Comparison of ENCODE assay signal across 28 cellular contexts in the genomic region with DNA sequence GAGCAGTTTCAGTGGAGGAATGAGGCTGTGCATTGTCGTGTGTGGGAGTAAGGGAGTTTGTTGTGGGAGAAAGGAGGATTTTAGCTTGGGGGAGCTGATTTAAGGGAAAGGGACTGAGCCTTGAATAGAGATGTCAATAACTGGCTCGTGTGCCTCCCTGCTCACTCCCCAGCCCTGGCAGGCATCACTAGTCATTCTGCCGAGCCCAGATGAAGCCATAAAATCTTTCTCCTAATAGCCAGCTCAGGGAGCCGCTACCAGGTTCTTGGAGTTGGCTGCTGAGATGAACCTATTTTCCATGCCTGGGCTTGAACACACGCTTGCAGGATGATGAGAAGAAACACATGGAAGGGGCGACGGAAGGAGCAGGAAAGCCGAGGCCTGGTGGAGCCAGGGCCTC.
DNase-seq lines count a peak whose midpoint lies in the region; ATAC-seq, FAIRE-seq and TF ChIP-seq lines count a peak whose summit lies in the region.
"Had no signal": no experiment of that assay in that cellular context is flagged by ENCODE, and none has a peak within 500 bp of the region (broad histone marks: within the 10 kb centered on the region; RNA-seq: fewer than 3 reads in every experiment).

No MANE protein-coding gene starts in this region.

- DNase-seq in A673 (ENCODE audit: low spot score) (no peak), K562 (ENCODE audit: extremely low read depth in 1 of 4, low spot score in 3 of 4) (no peak), nephron progenitor cell (no peak), testis (peak; percentile 40), occipital lobe (lab: John Stamatoyannopoulos, UW) (no peak)
- DNase-seq in stimulated activated naive B cell treated with anti-CD40 and anti-IgM and Interleukin-4, amounts not matched to agents 10 μg/mL and 1 μg/mL and 100 μg/mL, for 72 hours, result no peak
- DNase-seq: ACHN; BE2C; C1 segment of cervical spinal cord; CD4-positive, alpha-beta memory T cell; CD4-positive, CD25-positive, alpha-beta regulatory T cell; CD8-positive, alpha-beta memory T cell; COR-L47; DMS 273 treated with DMSO at 0.1 percent for 48 hours; DMS153; DMS53; DMS79; DND-41; EL; GDM1 had no signal

- TF ChIP-seq POLR2A in K562 (conservative IDR thresholded peaks at IDR 0.05) (no peak), testis (IDR thresholded peaks at IDR 0.05) (no peak)

- TF ChIP-seq RAD21 in K562 (CRISPR knock-in tag; conservative IDR thresholded peaks at IDR 0.05 in 1 of 2, IDR thresholded peaks at IDR 0.05 in 1 of 2), result no peak

- no TSS peak for BruUV-seq in A673 (replicated peaks; lab: Mats Ljungman, UMichigan)
- BruUV-seq in K562 (replicated peaks; lab: Mats Ljungman, UMichigan), result no TSS peak

- H3K27ac ChIP-seq in A673 (ENCODE audit: low read depth, low read length, poor library complexity, severe bottlenecking) (peak overlapping the region; percentile 38), K562 (ENCODE audit: extremely low read depth, low read depth, low read length) (no peak overlapping the region), testis (no peak overlapping the region)
- H3K27ac ChIP-seq: 22Rv1, A549, BLaER1 had no signal

- in situ Hi-C loops in K562 (cut with MboI), result no loop called here

- H2AFZ ChIP-seq in K562 (ENCODE audit: low read depth, low read length), result no peak overlapping the region

- CTCF ChIA-PET in A673 (lab: Charles Lee) (no interaction called here), K562 (lab: Yijun Ruan, JAX; ENCODE audit: low intra/inter-chr PET ratio) (no interaction called here)

- no peak overlapping the region for H3K4me2 ChIP-seq in K562 (ENCODE audit: insufficient read depth, low read length)
- H3K4me2 ChIP-seq: A549 had no signal

- H3K36me3 ChIP-seq in A673 (ENCODE audit: insufficient read depth, low read length, poor library complexity, severe bottlenecking) (no peaks in the 10 kb centered on the region), K562 (ENCODE audit: control insufficient read depth, insufficient read depth, low read length) (no peaks in the 10 kb centered on the region), testis (ENCODE audit: low read depth, missing control alignments) (no peaks in the 10 kb centered on the region)
- H3K36me3 ChIP-seq: BE2C, BLaER1 had no signal

- H3K9me3 Mint-ChIP-seq in nephron progenitor cell, result no peaks in the 10 kb centered on the region
- no peaks in the 10 kb centered on the region for H3K9me3 Mint-ChIP-seq in stimulated activated naive B cell treated with anti-CD40 and anti-IgM and Interleukin-4, amounts not matched to agents 10 μg/mL and 1 μg/mL and 100 μg/mL, for 72 hours
- H3K9me3 Mint-ChIP-seq: CD4-positive, alpha-beta memory T cell had no signal

- no peaks in the 10 kb centered on the region for H3K79me2 ChIP-seq in K562 (ENCODE audit: control insufficient read depth, insufficient read depth, low read length)

- peak overlapping the region; percentile 79 for H3K27ac Mint-ChIP-seq in nephron progenitor cell
- no peak overlapping the region for H3K27ac Mint-ChIP-seq in stimulated activated naive B cell treated with anti-CD40 and anti-IgM and Interleukin-4, amounts not matched to agents 10 μg/mL and 1 μg/mL and 100 μg/mL, for 72 hours
- H3K27ac Mint-ChIP-seq: CD14-positive monocyte; CD4-positive, alpha-beta memory T cell; CD4-positive, CD25-positive, alpha-beta regulatory T cell had no signal

- H3K27me3 Mint-ChIP-seq in nephron progenitor cell (ENCODE audit: low read depth, poor library complexity), result peaks cover 15% of the 10 kb centered on the region
- peaks cover 11 to 38% of the 10 kb centered on the region in 2 donors for H3K27me3 Mint-ChIP-seq in stimulated activated naive B cell treated with anti-CD40 and anti-IgM and Interleukin-4, amounts not matched to agents 10 μg/mL and 1 μg/mL and 100 μg/mL, for 72 hours

- no peaks in the 10 kb centered on the region for H3K36me3 Mint-ChIP-seq in nephron progenitor cell (ENCODE audit: low read depth)
- no peaks in the 10 kb centered on the region for H3K36me3 Mint-ChIP-seq in stimulated activated naive B cell treated with anti-CD40 and anti-IgM and Interleukin-4, amounts not matched to agents 10 μg/mL and 1 μg/mL and 100 μg/mL, for 72 hours
- H3K36me3 Mint-ChIP-seq: CD14-positive monocyte; CD4-positive, alpha-beta memory T cell; CD4-positive, CD25-positive, alpha-beta regulatory T cell; CD8-positive, alpha-beta memory T cell had no signal

- no peak overlapping the region for H3K4me3 Mint-ChIP-seq in nephron progenitor cell
- H3K4me3 Mint-ChIP-seq in stimulated activated naive B cell treated with anti-CD40 and anti-IgM and Interleukin-4, amounts not matched to agents 10 μg/mL and 1 μg/mL and 100 μg/mL, for 72 hours, result no peak overlapping the region
- H3K4me3 Mint-ChIP-seq: CD14-positive monocyte; CD4-positive, alpha-beta memory T cell; CD4-positive, CD25-positive, alpha-beta regulatory T cell; CD8-positive, alpha-beta memory T cell had no signal

- no peaks in the 10 kb centered on the region for H3K27me3 ChIP-seq in A673 (replicated peaks; ENCODE audit: insufficient read depth, low read depth, low read length, poor library complexity)
- peaks cover 18 to 57% of the 10 kb centered on the region in 2 experiments; a peak in 4 of 5 replicates for H3K27me3 ChIP-seq in K562 (ENCODE audit: control insufficient read depth in 2 of 2, insufficient read depth in 2 of 2, low read length in 2 of 2)
- no peaks in the 10 kb centered on the region for H3K27me3 ChIP-seq in testis
- H3K27me3 ChIP-seq: BE2C, BLaER1 had no signal

- H3K9me1 ChIP-seq in K562 (ENCODE audit: control insufficient read depth, insufficient read depth, low read length), result no peaks in the 10 kb centered on the region

- TF ChIP-seq EP300 in K562 (IDR thresholded peaks at IDR 0.05; ENCODE audit: low read length), result no peak

- H3K4me3 ChIP-seq in A673 (ENCODE audit: low read depth, low read length, poor library complexity, severe bottlenecking) (no peak overlapping the region), K562 (no peak overlapping the region), testis (no peak overlapping the region)
- H3K4me3 ChIP-seq: A549, BLaER1, GM12878 had no signal

- 7% methylated on average over 8 of the region's 8 CpGs for WGBS in K562 (ENCODE audit: insufficient coverage, low coverage, missing lambda C conversion rate)
- 80 to 85% methylated on average over 8 of the region's 8 CpGs for WGBS in testis, 2 donors

- no peak for FAIRE-seq in K562 (lab: Jason Lieb, UNC)
- FAIRE-seq: A549, GM12878, GM12892, GM18507 had no signal

- H3K4me1 Mint-ChIP-seq in nephron progenitor cell, result peaks cover 18% of the 10 kb centered on the region
- H3K4me1 Mint-ChIP-seq in stimulated activated naive B cell treated with anti-CD40 and anti-IgM and Interleukin-4, amounts not matched to agents 10 μg/mL and 1 μg/mL and 100 μg/mL, for 72 hours, result peaks cover 9 to 11% of the 10 kb centered on the region in 2 donors
- H3K4me1 Mint-ChIP-seq: CD4-positive, alpha-beta memory T cell; CD4-positive, CD25-positive, alpha-beta regulatory T cell had no signal

- no peak overlapping the region for H3K9ac ChIP-seq in K562 (ENCODE audit: insufficient read depth in 1 of 2, low read depth in 2 of 2, low read length in 2 of 2)
- H3K9ac ChIP-seq: BLaER1 had no signal

- no peaks in the 10 kb centered on the region for H3K9me3 ChIP-seq in A673 (ENCODE audit: low read depth, low read length, poor library complexity, severe bottlenecking)
- H3K9me3 ChIP-seq in K562 (replicated peaks; ENCODE audit: control insufficient read depth, insufficient read depth, low read depth, low read length), result no peaks in the 10 kb centered on the region
- H3K9me3 ChIP-seq in testis, result no peaks in the 10 kb centered on the region
- H3K9me3 ChIP-seq: A549, BE2C had no signal

- POLR2A ChIA-PET in A673 (lab: Charles Lee; ENCODE audit: low non-redundant PET), result no interaction called here
- POLR2A ChIA-PET in K562 (lab: Yijun Ruan, JAX), result interaction anchor here (1.1 kb wide), 1 partner anchor 43 kb away, joined by 3 read pairs; no protein-coding TSS in a partner anchor

- intact Hi-C loops in A673 (cut with micrococcal nuclease; ENCODE audit: unreplicated experiment), result no loop called here
- intact Hi-C loops in K562 (cut with micrococcal nuclease), result no loop called here
- intact Hi-C loops in testis (cut with DNase I; ENCODE audit: low total_unique reads), result no loop called here

- TF ChIP-seq CTCF in A673 (conservative IDR thresholded peaks at IDR 0.05; ENCODE audit: low read depth, low read length), result no peak
- no peak for TF ChIP-seq CTCF in K562 (IDR thresholded peaks at IDR 0.05 in 2 of 3, conservative IDR thresholded peaks at IDR 0.05 in 1 of 3; ENCODE audit: insufficient read depth in 2 of 3, low read depth in 1 of 3, low read length in 3 of 3)
- TF ChIP-seq CTCF in nephron progenitor cell (IDR thresholded peaks at IDR 0.05), result no peak
- no peak for TF ChIP-seq CTCF in testis (IDR thresholded peaks at IDR 0.05)

- no peaks in the 10 kb centered on the region; the same call in 1 of the 2 replicates for H4K20me1 ChIP-seq in K562 (replicated peaks; ENCODE audit: control insufficient read depth, insufficient read depth, low read length)
- H4K20me1 ChIP-seq: BLaER1 had no signal

- H3K4me1 ChIP-seq in A673 (ENCODE audit: insufficient read depth, low read length, poor library complexity, severe bottlenecking), result peaks cover 24% of the 10 kb centered on the region
- H3K4me1 ChIP-seq in K562 (replicated peaks in 1 of 2; ENCODE audit: control insufficient read depth in 2 of 2, insufficient read depth in 2 of 2, low read length in 2 of 2), result no peaks in the 10 kb centered on the region
- peaks cover 13% of the 10 kb centered on the region for H3K4me1 ChIP-seq in testis
- H3K4me1 ChIP-seq: A549, BE2C had no signal

- ATAC-seq in K562 (peak; percentile 29; the same call in 1 of the 3 replicates), GM21367 (IDR thresholded peaks at IDR 0.05; ENCODE audit: unreplicated experiment) (no peak)
- ATAC-seq in stimulated activated naive B cell treated with anti-CD40 and anti-IgM and Interleukin-4, amounts not matched to agents 10 μg/mL and 1 μg/mL and 100 μg/mL, for 72 hours (replicated peaks), result no peak
- ATAC-seq: A549, GM12878 had no signal

TF ChIP-seq in K562, 482 proteins besides CTCF, POLR2A, EP300 and RAD21 (continues in another document):
- TF ChIP-seq ZBTB17 (CRISPR knock-in tag; IDR thresholded peaks at IDR 0.05) (peak; percentile 78; the same call in 1 of the 2 replicates), MCM7 (IDR thresholded peaks at IDR 0.05) (no peak), ZNF24 (IDR thresholded peaks at IDR 0.05) (no peak), POLR3G (IDR thresholded peaks at IDR 0.05; ENCODE audit: extremely low read depth, insufficient read length, insufficient replicate concordance) (no peak), NR2C2 (CRISPR knock-in tag; IDR thresholded peaks at IDR 0.05) (no peak), NR2C2 (tag; IDR thresholded peaks at IDR 0.05) (no peak), ESRRA (IDR thresholded peaks at IDR 0.05; ENCODE audit: borderline replicate concordance, low read depth) (no peak; the same call in 1 of the 2 replicates), ELF4 (CRISPR knock-in tag; IDR thresholded peaks at IDR 0.05) (no peak), ZSCAN32 (CRISPR knock-in tag; IDR thresholded peaks at IDR 0.05) (no peak), NFE2L1 (tag; IDR thresholded peaks at IDR 0.05; ENCODE audit: borderline replicate concordance, low read depth) (no peak), HOXB6 (CRISPR knock-in tag; IDR thresholded peaks at IDR 0.05; ENCODE audit: borderline replicate concordance) (no peak), ZNF324 (CRISPR knock-in tag; IDR thresholded peaks at IDR 0.05) (no peak)
